ENCODE assay signal across 23 cellular contexts in genomic region chr21:26918318-26919065, GRCh38. TPM values are rescaled to one million over a fixed set of nuclear protein-coding genes. Genes with fewer than 3 reads are reported as not detected.
DNase-seq lines count a peak whose midpoint lies in the region; ATAC-seq and TF ChIP-seq lines count a peak whose summit lies in the region.
"Had no signal": no experiment of that assay in that cellular context is flagged by ENCODE, and none has a peak within 500 bp of the region (broad histone marks: within the 10 kb centered on the region; RNA-seq: fewer than 3 reads in every experiment).

No MANE protein-coding gene starts in this region.

- H3K4me3 ChIP-seq in brain microvascular endothelial cell (ENCODE audit: low read depth, low read length) (no peak overlapping the region), mesendoderm (ENCODE audit: low read length) (no peak overlapping the region), upper lobe of right lung (no peak overlapping the region)
- H3K4me3 ChIP-seq: K562, transverse colon had no signal

- H3K9me3 ChIP-seq in upper lobe of right lung, result no peaks in the 10 kb centered on the region
- H3K9me3 ChIP-seq: transverse colon had no signal

- no CpG with 5 or more reads among the region's 8 CpGs for WGBS in mesendoderm (ENCODE audit: extremely low coverage, insufficient coverage, low lambda C conversion rate)

- H3K4me2 ChIP-seq in mesendoderm (ENCODE audit: low read length), result no peak overlapping the region

- no peaks in the 10 kb centered on the region for H3K79me1 ChIP-seq in mesendoderm (ENCODE audit: low read length)

- H3K23ac ChIP-seq in mesendoderm (ENCODE audit: low read length), result no peak overlapping the region

- H2AK5ac ChIP-seq in mesendoderm (ENCODE audit: low read length), result no peak overlapping the region

- H4K8ac ChIP-seq in mesendoderm (ENCODE audit: low read depth, low read length), result no peak overlapping the region

- H3K27me3 ChIP-seq in brain microvascular endothelial cell (replicated peaks) (no peaks in the 10 kb centered on the region), mesendoderm (ENCODE audit: insufficient read depth, low read length, poor library complexity) (no peaks in the 10 kb centered on the region), upper lobe of right lung (no peaks in the 10 kb centered on the region)
- H3K27me3 ChIP-seq: transverse colon had no signal

- H4K5ac ChIP-seq in mesendoderm (ENCODE audit: low read length), result no peak overlapping the region

- H3K56ac ChIP-seq in mesendoderm (ENCODE audit: low read length), result no peak overlapping the region

- TF ChIP-seq CTCF in brain microvascular endothelial cell (IDR thresholded peaks at IDR 0.05; ENCODE audit: low read depth, low read length, missing control alignments), result no peak
- no peak for TF ChIP-seq CTCF in upper lobe of right lung (IDR thresholded peaks at IDR 0.05)

- intact Hi-C loops in upper lobe of right lung (cut with DNase I), result no loop called here

- H3K79me2 ChIP-seq in mesendoderm (ENCODE audit: control insufficient read depth, insufficient read depth, low read length), result no peaks in the 10 kb centered on the region

- no peak overlapping the region for H2BK15ac ChIP-seq in mesendoderm (replicated peaks; ENCODE audit: low read depth)

- no peak for ATAC-seq in upper lobe of right lung
- no peak for ATAC-seq in HG03097 (IDR thresholded peaks at IDR 0.05; ENCODE audit: low FRiP score, unreplicated experiment)
- ATAC-seq: K562; natural killer cell treated with Interleukin-12 subunit alpha and Interleukin-12 subunit beta and Interleukin-15 and Interleukin-18, amount 100 ng/mL, for 72 hours; stimulated activated naive CD8-positive, alpha-beta T cell treated with anti-CD3 and anti-CD28 coated beads, Interleukin-15, amount 100 ng/mL, for 72 hours had no signal

- no peak overlapping the region for H2BK120ac ChIP-seq in mesendoderm (ENCODE audit: low read depth, low read length)

- no peaks in the 10 kb centered on the region for H3K36me3 ChIP-seq in brain microvascular endothelial cell (replicated peaks)
- no peaks in the 10 kb centered on the region for H3K36me3 ChIP-seq in mesendoderm (ENCODE audit: control insufficient read depth, insufficient read depth, low read length)
- H3K36me3 ChIP-seq in upper lobe of right lung, result no peaks in the 10 kb centered on the region
- H3K36me3 ChIP-seq: transverse colon had no signal

- H3K4ac ChIP-seq in mesendoderm (ENCODE audit: low read depth, low read length), result no peak overlapping the region

- in situ Hi-C loops in brain microvascular endothelial cell (cut with HindIII; ENCODE audit: low pct_ligation_motif_present, low sequenced_read_pairs), result no loop called here

- peaks cover 2% of the 10 kb centered on the region for H3K4me1 ChIP-seq in mesendoderm (ENCODE audit: control insufficient read depth, low read depth, low read length)
- H3K4me1 ChIP-seq in upper lobe of right lung, result no peaks in the 10 kb centered on the region
- H3K4me1 ChIP-seq: transverse colon had no signal

- H3K27ac ChIP-seq in brain microvascular endothelial cell (peak overlapping the region; percentile 5), mesendoderm (ENCODE audit: low read depth, low read length) (no peak overlapping the region), upper lobe of right lung (no peak overlapping the region)
- H3K27ac ChIP-seq: transverse colon, VCaP had no signal

- no peak overlapping the region for H3K9ac ChIP-seq in mesendoderm (ENCODE audit: low read length)

- peak; percentile 91 for DNase-seq in EH (ENCODE audit: low read depth)
- peak; percentile 50 for DNase-seq in HS-5 (ENCODE audit: low read depth)
- DNase-seq in brain microvascular endothelial cell, result peak; percentile 61
- DNase-seq in mesendoderm, result peak; percentile 21
- no peak for DNase-seq in upper lobe of right lung
- DNase-seq in NAMALWA (ENCODE audit: low spot score), result no peak
- no peak for DNase-seq in NK-92 treated with Interleukin-12 subunit alpha and Interleukin-12 subunit beta, amount 100 ng/mL, for 24 hours (lab: John Stamatoyannopoulos, UW)
- DNase-seq: activated CD4-positive, alpha-beta T cell treated with anti-CD3 and anti-CD28 coated beads, Interleukin-2, amount 50 U/mL, for 4 hours; activated naive CD4-positive, alpha-beta T cell treated with Interleukin-2 at 50 U/mL for 16 hours; aorta; C1 segment of cervical spinal cord; endodermal cell; foreskin melanocyte; MV-4-11; NCI-H524 treated with DMSO at 0.1 percent for 48 hours; Right ventricle myocardium superior; stimulated activated naive CD8-positive, alpha-beta T cell treated with anti-CD3 and anti-CD28 coated beads, Interleukin-15, amount 100 ng/mL, for 72 hours; transverse colon had no signal

- H3K18ac ChIP-seq in mesendoderm (ENCODE audit: low read length), result no peak overlapping the region

- no peak overlapping the region for H2BK5ac ChIP-seq in mesendoderm (ENCODE audit: low read length)

RNA-seq across cellular contexts. Expression of gene ADAMTS5, which starts 48.4 kb away (rescaled TPM):
- polyA plus RNA-seq in mesendoderm (2013, experiment 1 of 2), result 2.4 TPM
- 2.4 TPM for polyA plus RNA-seq in mesendoderm (2013, experiment 2 of 2)
- 3.2 TPM for total RNA-seq in upper lobe of right lung
- total RNA-seq: K562; natural killer cell treated with Interleukin-12 subunit alpha and Interleukin-12 subunit beta and Interleukin-15 and Interleukin-18, amount 100 ng/mL, for 72 hours; T-helper 1 cell treated with Interleukin-12 subunit alpha and Interleukin-12 subunit beta and Interleukin-4 antibody, amounts not matched to agents 30 ng/mL and 1 ng/mL, for 36 hours had no signal
- polyA plus RNA-seq: K562 had no signal

Comparison
In these comparisons a context has a peak if more than half of its experiments do, and no peak if none do; other contexts are left out.
1. DNase-seq: peak in EH (single experiment), HS-5 (single experiment), brain microvascular endothelial cell (single experiment) and mesendoderm (single experiment); none in upper lobe of right lung (single experiment), NAMALWA (single experiment) and NK-92 treated with Interleukin-12 subunit alpha and Interleukin-12 subunit beta, amount 100 ng/mL, for 24 hours (single experiment).